Comparison of ENCODE assay signal across 14 cellular contexts in genomic region chr15:99307735-99308134, GRCh38. TPM values are rescaled to one million over a fixed set of nuclear protein-coding genes. Genes with fewer than 3 reads are reported as not detected.
DNase-seq lines count a peak whose midpoint lies in the region; ATAC-seq, FAIRE-seq and TF ChIP-seq lines count a peak whose summit lies in the region.
"Had no signal": no experiment of that assay in that cellular context is flagged by ENCODE, and none has a peak within 500 bp of the region (broad histone marks: within the 10 kb centered on the region; RNA-seq: fewer than 3 reads in every experiment).

No MANE protein-coding gene starts in this region.

- peak overlapping the region; percentile 60 for H3K4me3 Mint-ChIP-seq in natural killer cell treated with Interleukin-12 subunit alpha and Interleukin-12 subunit beta and Interleukin-15 and Interleukin-18, amount 100 ng/mL, for 72 hours
- H3K4me3 Mint-ChIP-seq in natural killer cell (no peak overlapping the region), nephron (no peak overlapping the region)
- no peak overlapping the region for H3K4me3 Mint-ChIP-seq in activated naive CD8-positive, alpha-beta T cell treated with anti-CD3 and anti-CD28 coated beads, Interleukin-2, amount 50 U/mL, for 24 hours
- H3K4me3 Mint-ChIP-seq: activated naive CD4-positive, alpha-beta T cell treated with anti-CD3 and anti-CD28 coated beads, Interleukin-2, amount 50 U/mL, for 24 hours had no signal

- H3K27ac ChIP-seq in colonic mucosa: no peak overlapping the region

- peaks cover 0 to 5% of the 10 kb centered on the region in 2 donors for H3K4me1 Mint-ChIP-seq in natural killer cell treated with Interleukin-12 subunit alpha and Interleukin-12 subunit beta and Interleukin-15 and Interleukin-18, amount 100 ng/mL, for 72 hours (ENCODE audit: low read depth in 2 of 2)
- H3K4me1 Mint-ChIP-seq in natural killer cell (peaks cover 0 to 5% of the 10 kb centered on the region in 2 donors), nephron (peaks cover 34% of the 10 kb centered on the region)
- H3K4me1 Mint-ChIP-seq in activated naive CD8-positive, alpha-beta T cell treated with anti-CD3 and anti-CD28 coated beads, Interleukin-2, amount 50 U/mL, for 24 hours: peaks cover 4% of the 10 kb centered on the region
- H3K4me1 Mint-ChIP-seq: activated naive CD4-positive, alpha-beta T cell treated with anti-CD3 and anti-CD28 coated beads, Interleukin-2, amount 50 U/mL, for 24 hours had no signal

- H3K9me3 Mint-ChIP-seq in natural killer cell treated with Interleukin-12 subunit alpha and Interleukin-12 subunit beta and Interleukin-15 and Interleukin-18, amount 100 ng/mL, for 72 hours: no peaks in the 10 kb centered on the region
- H3K9me3 Mint-ChIP-seq in natural killer cell (peaks cover 1 to 5% of the 10 kb centered on the region in 2 donors), nephron (peaks cover 9% of the 10 kb centered on the region)
- H3K9me3 Mint-ChIP-seq in activated naive CD8-positive, alpha-beta T cell treated with anti-CD3 and anti-CD28 coated beads, Interleukin-2, amount 50 U/mL, for 24 hours: peaks cover 3% of the 10 kb centered on the region

- no peaks in the 10 kb centered on the region for H3K27me3 ChIP-seq in colonic mucosa

- ATAC-seq in natural killer cell treated with Interleukin-12 subunit alpha and Interleukin-12 subunit beta and Interleukin-15 and Interleukin-18, amount 100 ng/mL, for 72 hours: peak in 1 of 2 donors; percentile 72
- no peak for ATAC-seq in natural killer cell
- ATAC-seq in activated naive CD8-positive, alpha-beta T cell treated with anti-CD3 and anti-CD28 coated beads, Interleukin-2, amount 50 U/mL, for 24 hours: no peak
- ATAC-seq in HG03196 (IDR thresholded peaks at IDR 0.05; ENCODE audit: unreplicated experiment): no peak
- no peak for ATAC-seq in GM21825 (IDR thresholded peaks at IDR 0.05; ENCODE audit: unreplicated experiment)
- ATAC-seq: activated CD4-positive, CD25-positive, alpha-beta regulatory T cell treated with anti-CD3 and anti-CD28 coated beads, Interleukin-2, amount 50 U/mL, for 24 hours had no signal

- no peak overlapping the region for H3K9ac ChIP-seq in colonic mucosa (ENCODE audit: low read depth in 2 of 2, low read length in 2 of 2)

- H3K27ac Mint-ChIP-seq in natural killer cell treated with Interleukin-12 subunit alpha and Interleukin-12 subunit beta and Interleukin-15 and Interleukin-18, amount 100 ng/mL, for 72 hours: peak overlapping the region; percentile 9 to 59
- no peak overlapping the region for H3K27ac Mint-ChIP-seq in natural killer cell
- peak overlapping the region; percentile 43 for H3K27ac Mint-ChIP-seq in activated naive CD8-positive, alpha-beta T cell treated with anti-CD3 and anti-CD28 coated beads, Interleukin-2, amount 50 U/mL, for 24 hours
- H3K27ac Mint-ChIP-seq in nephron: peak overlapping the region; percentile 13 to 61 (median 26)
- H3K27ac Mint-ChIP-seq: activated naive CD4-positive, alpha-beta T cell treated with anti-CD3 and anti-CD28 coated beads, Interleukin-2, amount 50 U/mL, for 24 hours had no signal

- peaks cover 3% of the 10 kb centered on the region for H3K36me3 Mint-ChIP-seq in natural killer cell treated with Interleukin-12 subunit alpha and Interleukin-12 subunit beta and Interleukin-15 and Interleukin-18, amount 100 ng/mL, for 72 hours
- peaks cover 5% of the 10 kb centered on the region for H3K36me3 Mint-ChIP-seq in natural killer cell
- H3K36me3 Mint-ChIP-seq in activated naive CD8-positive, alpha-beta T cell treated with anti-CD3 and anti-CD28 coated beads, Interleukin-2, amount 50 U/mL, for 24 hours (ENCODE audit: low read depth): peaks cover 5% of the 10 kb centered on the region
- H3K36me3 Mint-ChIP-seq in nephron (ENCODE audit: low read depth): peaks cover 19% of the 10 kb centered on the region

- no peaks in the 10 kb centered on the region for H3K27me3 Mint-ChIP-seq in natural killer cell treated with Interleukin-12 subunit alpha and Interleukin-12 subunit beta and Interleukin-15 and Interleukin-18, amount 100 ng/mL, for 72 hours
- H3K27me3 Mint-ChIP-seq in natural killer cell (ENCODE audit: low read depth in 2 of 2) (no peaks in the 10 kb centered on the region), nephron (ENCODE audit: low read depth) (no peaks in the 10 kb centered on the region)
- no peaks in the 10 kb centered on the region for H3K27me3 Mint-ChIP-seq in activated naive CD8-positive, alpha-beta T cell treated with anti-CD3 and anti-CD28 coated beads, Interleukin-2, amount 50 U/mL, for 24 hours
- H3K27me3 Mint-ChIP-seq: activated naive CD4-positive, alpha-beta T cell treated with anti-CD3 and anti-CD28 coated beads, Interleukin-2, amount 50 U/mL, for 24 hours had no signal

- no peaks in the 10 kb centered on the region for H3K4me1 ChIP-seq in colonic mucosa

- TF ChIP-seq CTCF in natural killer cell (IDR thresholded peaks at IDR 0.05): no peak
- no peak for TF ChIP-seq CTCF in nephron (IDR thresholded peaks at IDR 0.05; ENCODE audit: unreplicated experiment in 3 of 3)
- TF ChIP-seq CTCF in colonic mucosa (IDR thresholded peaks at IDR 0.05): no peak

- H3K4me3 ChIP-seq in colonic mucosa: no peak overlapping the region

- intact Hi-C loops in natural killer cell (cut with micrococcal nuclease): no loop called here
- intact Hi-C loops in colonic mucosa (cut with DNase I): no loop called here

- FAIRE-seq in RCC 7860 (lab: Jason Lieb, UNC): no peak

- peaks cover 2% of the 10 kb centered on the region for H3K9me3 ChIP-seq in colonic mucosa

- no peak for DNase-seq in natural killer cell treated with Interleukin-12 subunit alpha and Interleukin-12 subunit beta and Interleukin-15 and Interleukin-18, amount 100 ng/mL, for 72 hours (ENCODE audit: low spot score)
- no peak for DNase-seq in natural killer cell
- DNase-seq in activated naive CD8-positive, alpha-beta T cell treated with anti-CD3 and anti-CD28 coated beads, Interleukin-2, amount 50 U/mL, for 24 hours: no peak
- DNase-seq in colonic mucosa: no peak
- DNase-seq in RCC 7860 (ENCODE audit: low spot score): no peak
- DNase-seq: activated CD8-positive, alpha-beta memory T cell treated with anti-CD3 and anti-CD28 coated beads, Interleukin-2, amount 50 U/mL, for 4 hours; cerebellar nuclear complex; substantia nigra; SW 1271 had no signal

- H3K36me3 ChIP-seq in colonic mucosa: no peaks in the 10 kb centered on the region

RNA-seq across cellular contexts. Expression of gene LRRC28, which starts 56.5 kb away (rescaled TPM):
- 10 to 100 TPM; 28.9 to 51.7 TPM for total RNA-seq in natural killer cell treated with Interleukin-12 subunit alpha and Interleukin-12 subunit beta and Interleukin-15 and Interleukin-18, amount 100 ng/mL, for 72 hours
- total RNA-seq in natural killer cell: 10 to 100 TPM; 18.2 to 20.9 (median 18.7) TPM
- 10 to 100 TPM; 27.2 to 28.4 TPM for total RNA-seq in colonic mucosa

RNA-seq across cellular contexts. Expression of gene TTC23, which starts 58.4 kb away (rescaled TPM):
- total RNA-seq in natural killer cell treated with Interleukin-12 subunit alpha and Interleukin-12 subunit beta and Interleukin-15 and Interleukin-18, amount 100 ng/mL, for 72 hours: 1 to 10 TPM in 1 of 2 donors, under 1 TPM in 1; 1.00 to 3.6 TPM
- total RNA-seq in natural killer cell (1 to 10 TPM in 2 of 3 donors, under 1 TPM in 1; 0.75 to 1.1 (median 1.0) TPM), colonic mucosa (10 to 100 TPM; 14.1 to 19.3 TPM)

Comparison
In these comparisons a context has a peak if more than half of its experiments do, and no peak if none do; other contexts are left out.
1. H3K27ac Mint-ChIP-seq: peak in natural killer cell treated with Interleukin-12 subunit alpha and Interleukin-12 subunit beta and Interleukin-15 and Interleukin-18, amount 100 ng/mL, for 72 hours (2 of 2), activated naive CD8-positive, alpha-beta T cell treated with anti-CD3 and anti-CD28 coated beads, Interleukin-2, amount 50 U/mL, for 24 hours (single experiment) and nephron (3 of 3); none in natural killer cell (0 of 2).